Comparison of ENCODE assay signal across 35 cellular contexts in the genomic region with DNA sequence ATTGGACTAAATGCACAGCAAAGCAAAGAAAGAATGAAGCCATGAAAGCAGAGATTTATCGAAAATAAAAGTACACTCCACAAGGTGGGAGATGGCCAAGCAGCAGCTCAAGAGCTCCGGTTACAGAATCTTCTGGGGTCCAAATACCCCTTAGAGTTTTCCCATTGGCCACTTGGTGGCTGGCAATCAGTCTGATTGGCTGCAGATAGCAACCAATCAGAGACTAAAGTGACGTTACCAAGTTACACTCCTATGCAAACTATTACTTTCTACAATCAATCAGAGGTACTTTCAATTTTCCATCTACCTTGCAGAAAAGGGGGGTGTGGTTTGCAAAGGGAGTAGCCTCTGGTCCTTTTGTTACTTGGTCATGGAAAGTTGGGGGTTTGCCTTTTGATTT.
"Had no signal": no experiment of that assay in that cellular context is flagged by ENCODE, and none has a peak within 500 bp of the region (broad histone marks: within the 10 kb centered on the region; RNA-seq: fewer than 3 reads in every experiment).

No MANE protein-coding gene starts in this region.

- H3K27ac Mint-ChIP-seq: activated CD4-positive, alpha-beta memory T cell treated with anti-CD3 and anti-CD28 coated beads for 36 hours; activated CD4-positive, alpha-beta T cell treated with anti-CD3 and anti-CD28 coated beads for 36 hours; activated CD4-positive, alpha-beta T cell treated with anti-CD3 and anti-CD28 coated beads, Interleukin-2, amount 10 ng/mL, durations not matched to agents 24 days and 14 days; activated CD8-positive, alpha-beta memory T cell treated with anti-CD3 and anti-CD28 coated beads, Interleukin-2, amount 10 ng/mL, durations not matched to agents 7 days and 5 days; activated CD8-positive, alpha-beta T cell treated with anti-CD3 and anti-CD28 coated beads, Interleukin-2, amount 10 ng/mL, durations not matched to agents 7 days and 5 days; activated naive CD4-positive, alpha-beta T cell treated with anti-CD3 and anti-CD28 coated beads for 36 hours; activated naive CD4-positive, alpha-beta T cell treated with anti-CD3 and anti-CD28 coated beads, Interleukin-2, amount 50 U/mL, for 24 hours; activated naive CD8-positive, alpha-beta T cell treated with anti-CD3 and anti-CD28 coated beads for 36 hours; activated naive CD8-positive, alpha-beta T cell treated with anti-CD3 and anti-CD28 coated beads, Interleukin-2, amount 50 U/mL, for 24 hours; activated T-helper 1 cell treated with anti-CD3 and anti-CD28 coated beads, Interleukin-12 subunit alpha, Interleukin-12 subunit beta, Interleukin-2, Interleukin-4 antibody, amounts not matched to agents 30 ng/mL and 10 ng/mL and 1 ng/mL, durations not matched to agents 14 hours and 24 hours and 36 hours; activated T-helper 2 cell treated with anti-CD3 and anti-CD28 coated beads, Interferon-gamma antibody, Interleukin-2, Interleukin-4, amounts not matched to agents 10 μg/mL and 5 μg/mL and 100 μg/mL, durations not matched to agents 14 hours and 24 hours and 36 hours; effector memory CD8-positive, alpha-beta T cell; T-helper 2 cell treated with Interferon-gamma antibody and Interleukin-4, amounts not matched to agents 5 μg/mL and 100 μg/mL, for 36 hours had no signal

- H3K9me3 ChIP-seq: adrenal gland, body of pancreas had no signal

- H3K27me3 Mint-ChIP-seq: activated CD4-positive, alpha-beta T cell treated with anti-CD3 and anti-CD28 coated beads for 36 hours; activated CD4-positive, alpha-beta T cell treated with anti-CD3 and anti-CD28 coated beads, Interleukin-2, amount 10 ng/mL, durations not matched to agents 24 days and 14 days; activated CD8-positive, alpha-beta memory T cell treated with anti-CD3 and anti-CD28 coated beads, Interleukin-2, amount 10 ng/mL, durations not matched to agents 7 days and 5 days; activated naive CD4-positive, alpha-beta T cell treated with anti-CD3 and anti-CD28 coated beads, Interleukin-2, amount 50 U/mL, for 24 hours; activated naive CD8-positive, alpha-beta T cell treated with anti-CD3 and anti-CD28 coated beads for 36 hours; activated naive CD8-positive, alpha-beta T cell treated with anti-CD3 and anti-CD28 coated beads, Interleukin-2, amount 50 U/mL, for 24 hours had no signal

- H3K4me3 ChIP-seq: adrenal gland, body of pancreas, esophagus squamous epithelium, gastroesophageal sphincter, heart right ventricle, hepatocyte had no signal

- H3K4me1 Mint-ChIP-seq: activated CD4-positive, alpha-beta T cell treated with anti-CD3 and anti-CD28 coated beads for 36 hours; activated CD4-positive, alpha-beta T cell treated with anti-CD3 and anti-CD28 coated beads, Interleukin-2, amount 10 ng/mL, durations not matched to agents 24 days and 14 days; activated CD8-positive, alpha-beta memory T cell treated with anti-CD3 and anti-CD28 coated beads, Interleukin-2, amount 10 ng/mL, durations not matched to agents 7 days and 5 days; activated naive CD4-positive, alpha-beta T cell treated with anti-CD3 and anti-CD28 coated beads, Interleukin-2, amount 50 U/mL, for 24 hours; activated naive CD8-positive, alpha-beta T cell treated with anti-CD3 and anti-CD28 coated beads for 36 hours; activated naive CD8-positive, alpha-beta T cell treated with anti-CD3 and anti-CD28 coated beads, Interleukin-2, amount 50 U/mL, for 24 hours had no signal

- H3K9me3 Mint-ChIP-seq: effector memory CD8-positive, alpha-beta T cell had no signal

- H3K4me2 ChIP-seq: hepatocyte had no signal

- H3K79me2 ChIP-seq: hepatocyte had no signal

- H3K4me3 Mint-ChIP-seq: activated CD4-positive, alpha-beta memory T cell treated with anti-CD3 and anti-CD28 coated beads for 36 hours; activated CD4-positive, alpha-beta T cell treated with anti-CD3 and anti-CD28 coated beads for 36 hours; activated CD4-positive, alpha-beta T cell treated with anti-CD3 and anti-CD28 coated beads, Interleukin-2, amount 10 ng/mL, durations not matched to agents 24 days and 14 days; activated CD8-positive, alpha-beta memory T cell treated with anti-CD3 and anti-CD28 coated beads, Interleukin-2, amount 10 ng/mL, durations not matched to agents 7 days and 5 days; activated CD8-positive, alpha-beta T cell treated with anti-CD3 and anti-CD28 coated beads, Interleukin-2, amount 10 ng/mL, durations not matched to agents 7 days and 5 days; activated naive CD4-positive, alpha-beta T cell treated with anti-CD3 and anti-CD28 coated beads for 36 hours; activated naive CD4-positive, alpha-beta T cell treated with anti-CD3 and anti-CD28 coated beads, Interleukin-2, amount 50 U/mL, for 24 hours; activated naive CD8-positive, alpha-beta T cell treated with anti-CD3 and anti-CD28 coated beads for 36 hours; activated naive CD8-positive, alpha-beta T cell treated with anti-CD3 and anti-CD28 coated beads, Interleukin-2, amount 50 U/mL, for 24 hours; activated T-helper 1 cell treated with anti-CD3 and anti-CD28 coated beads, Interleukin-12 subunit alpha, Interleukin-12 subunit beta, Interleukin-2, Interleukin-4 antibody, amounts not matched to agents 30 ng/mL and 10 ng/mL and 1 ng/mL, durations not matched to agents 14 hours and 24 hours and 36 hours; effector memory CD8-positive, alpha-beta T cell; T-helper 2 cell treated with Interferon-gamma antibody and Interleukin-4, amounts not matched to agents 5 μg/mL and 100 μg/mL, for 36 hours had no signal

- H3K27me3 ChIP-seq: body of pancreas, gastroesophageal sphincter, hepatocyte had no signal

- H3K36me3 Mint-ChIP-seq: activated CD4-positive, alpha-beta memory T cell treated with anti-CD3 and anti-CD28 coated beads for 36 hours; activated naive CD4-positive, alpha-beta T cell treated with anti-CD3 and anti-CD28 coated beads, Interleukin-2, amount 50 U/mL, for 24 hours; activated naive CD8-positive, alpha-beta T cell treated with anti-CD3 and anti-CD28 coated beads for 36 hours had no signal

- DNase-seq: activated CD4-positive, alpha-beta memory T cell treated with anti-CD3 and anti-CD28 coated beads for 36 hours; activated CD4-positive, alpha-beta T cell treated with anti-CD3 and anti-CD28 coated beads for 36 hours; activated CD4-positive, alpha-beta T cell treated with anti-CD3 and anti-CD28 coated beads, Interleukin-2, amount 10 ng/mL, durations not matched to agents 24 days and 14 days; activated CD4-positive, CD25-positive, alpha-beta regulatory T cell; activated CD4-positive, CD25-positive, alpha-beta regulatory T cell treated with anti-CD3 and anti-CD28 coated beads, Interleukin-2, amount 50 U/mL, for 72 hours; activated CD8-positive, alpha-beta memory T cell treated with anti-CD3 and anti-CD28 coated beads, Interleukin-2, amount 10 ng/mL, durations not matched to agents 7 days and 5 days; activated CD8-positive, alpha-beta memory T cell treated with anti-CD3 and anti-CD28 coated beads, Interleukin-2, amount 50 U/mL, for 4 hours; activated CD8-positive, alpha-beta T cell treated with anti-CD3 and anti-CD28 coated beads, Interleukin-2, amount 10 ng/mL, durations not matched to agents 7 days and 5 days; activated effector memory CD4-positive, alpha-beta T cell treated with anti-CD3 and anti-CD28 coated beads, Interleukin-2, amount 50 U/mL, for 16 hours; activated naive CD4-positive, alpha-beta T cell treated with anti-CD3 and anti-CD28 coated beads for 36 hours; activated naive CD8-positive, alpha-beta T cell treated with anti-CD3 and anti-CD28 coated beads for 36 hours; activated naive CD8-positive, alpha-beta T cell treated with anti-CD3 and anti-CD28 coated beads, Interleukin-2, amount 50 U/mL, for 24 hours; activated T-cell treated with anti-CD3 and anti-CD28 coated beads, Interleukin-2, amount 50 U/mL, for 1 hour; activated T-cell treated with anti-CD3 and anti-CD28 coated beads, Interleukin-2, amount 50 U/mL, for 48 hours; adrenal gland; amygdala; aorta; body of pancreas; caudate nucleus; cortex of kidney; dermis blood vessel endothelial cell; effector CD4-positive, alpha-beta T cell; effector memory CD8-positive, alpha-beta T cell; esophagus squamous epithelium; foreskin melanocyte; heart right ventricle; T1000; WERI-Rb-1 had no signal

- H3K4me1 ChIP-seq: adrenal gland, body of pancreas, gastroesophageal sphincter, heart right ventricle had no signal

- H2AFZ ChIP-seq: hepatocyte had no signal

- H3K27ac ChIP-seq: adrenal gland, body of pancreas, epithelial cell of prostate, esophagus squamous epithelium, gastroesophageal sphincter, heart right ventricle, hepatocyte, WERI-Rb-1 had no signal

- ATAC-seq: activated CD4-positive, alpha-beta T cell treated with anti-CD3 and anti-CD28 coated beads for 36 hours; activated CD8-positive, alpha-beta memory T cell treated with anti-CD3 and anti-CD28 coated beads, Interleukin-2, amount 10 ng/mL, durations not matched to agents 7 days and 5 days; activated CD8-positive, alpha-beta T cell treated with anti-CD3 and anti-CD28 coated beads, Interleukin-2, amount 10 ng/mL, durations not matched to agents 7 days and 5 days; activated naive CD8-positive, alpha-beta T cell treated with anti-CD3 and anti-CD28 coated beads, Interleukin-2, amount 50 U/mL, for 24 hours; body of pancreas; effector memory CD8-positive, alpha-beta T cell; gastroesophageal sphincter; heart right ventricle had no signal

- H3K36me3 ChIP-seq: adrenal gland, esophagus squamous epithelium, gastroesophageal sphincter, heart right ventricle, WERI-Rb-1 had no signal
